37 cellular contexts compared by ENCODE assay signal in genomic region chr6:27098956-27099355, GRCh38.
"Had no signal": no experiment of that assay in that cellular context is flagged by ENCODE, and none has a peak within 500 bp of the region (broad histone marks: within the 10 kb centered on the region; RNA-seq: fewer than 3 reads in every experiment).

No MANE protein-coding gene starts in this region.

- H3K27me3 ChIP-seq: ascending aorta, body of pancreas, brain microvascular endothelial cell had no signal

- H3K9me3 Mint-ChIP-seq: activated naive CD4-positive, alpha-beta T cell treated with anti-CD3 and anti-CD28 coated beads for 36 hours; activated naive CD4-positive, alpha-beta T cell treated with anti-CD3 and anti-CD28 coated beads, Interleukin-2, amount 50 U/mL, for 72 hours; activated T-cell treated with anti-CD3 and anti-CD28 coated beads, Interleukin-2, amount 50 U/mL, for 24 hours; activated T-cell treated with anti-CD3 and anti-CD28 coated beads, Interleukin-2, amount 50 U/mL, for 4 hours; activated T-cell treated with anti-CD3 and anti-CD28 coated beads, Interleukin-2, amount 50 U/mL, for 72 hours; activated T-helper 17 cell treated with anti-CD3 and anti-CD28 coated beads, Interleukin-2, amount 50 U/mL, for 72 hours had no signal

- H3K4me3 ChIP-seq: adrenal gland, ascending aorta, body of pancreas, breast epithelium, cardiac muscle cell had no signal

- H3K4me1 ChIP-seq: adrenal gland, ascending aorta, body of pancreas, breast epithelium had no signal

- H3K36me3 Mint-ChIP-seq: activated naive CD4-positive, alpha-beta T cell treated with anti-CD3 and anti-CD28 coated beads, Interleukin-2, amount 50 U/mL, for 24 hours; activated naive CD8-positive, alpha-beta T cell; brain had no signal

- H3K4me3 Mint-ChIP-seq: activated naive CD4-positive, alpha-beta T cell treated with anti-CD3 and anti-CD28 coated beads for 36 hours; activated naive CD4-positive, alpha-beta T cell treated with anti-CD3 and anti-CD28 coated beads, Interleukin-2, amount 10 ng/mL, durations not matched to agents 7 days and 5 days; activated naive CD4-positive, alpha-beta T cell treated with anti-CD3 and anti-CD28 coated beads, Interleukin-2, amount 50 U/mL, for 24 hours; activated naive CD8-positive, alpha-beta T cell; activated naive CD8-positive, alpha-beta T cell treated with anti-CD3 and anti-CD28 coated beads for 36 hours; activated naive CD8-positive, alpha-beta T cell treated with anti-CD3 and anti-CD28 coated beads, Interleukin-2, amount 10 ng/mL, durations not matched to agents 7 days and 5 days; activated naive CD8-positive, alpha-beta T cell treated with anti-CD3 and anti-CD28 coated beads, Interleukin-2, amount 50 U/mL, for 24 hours; activated T-cell treated with anti-CD3 and anti-CD28 coated beads, Interleukin-2, amount 50 U/mL, for 24 hours; activated T-cell treated with anti-CD3 and anti-CD28 coated beads, Interleukin-2, amount 50 U/mL, for 4 hours; activated T-helper 1 cell treated with anti-CD3 and anti-CD28 coated beads, Interleukin-12 subunit alpha, Interleukin-12 subunit beta, Interleukin-2, Interleukin-4 antibody, amounts not matched to agents 30 ng/mL and 10 ng/mL and 1 ng/mL, durations not matched to agents 14 hours and 24 hours and 36 hours; activated T-helper 17 cell treated with anti-CD3 and anti-CD28 coated beads, Interleukin-2, amount 50 U/mL, for 72 hours; central memory CD8-positive, alpha-beta T cell had no signal

- ATAC-seq: activated naive CD8-positive, alpha-beta T cell treated with anti-CD3 and anti-CD28 coated beads, Interleukin-2, amount 50 U/mL, for 24 hours; activated T-cell treated with anti-CD3 and anti-CD28 coated beads, Interleukin-2, amount 50 U/mL, for 4 hours; activated T-helper 17 cell treated with anti-CD3 and anti-CD28 coated beads, Interleukin-2, amount 50 U/mL, for 72 hours; body of pancreas had no signal

- DNase-seq: activated effector memory CD4-positive, alpha-beta T cell treated with anti-CD3 and anti-CD28 coated beads, Interleukin-2, amount 50 U/mL, for 16 hours; activated effector memory CD4-positive, alpha-beta T cell treated with Interleukin-2 at 50 U/mL for 16 hours; activated gamma-delta T cell; activated gamma-delta T cell treated with Interleukin-2 at 50 U/mL for 16 hours; activated naive CD4-positive, alpha-beta T cell; activated naive CD4-positive, alpha-beta T cell treated with anti-CD3 and anti-CD28 coated beads for 36 hours; activated naive CD4-positive, alpha-beta T cell treated with anti-CD3 and anti-CD28 coated beads, Interleukin-2, amount 10 ng/mL, durations not matched to agents 7 days and 5 days; activated naive CD4-positive, alpha-beta T cell treated with anti-CD3 and anti-CD28 coated beads, Interleukin-2, amount 50 U/mL, for 16 hours; activated naive CD4-positive, alpha-beta T cell treated with Interleukin-2 at 50 U/mL for 16 hours; activated naive CD8-positive, alpha-beta T cell treated with anti-CD3 and anti-CD28 coated beads for 36 hours; activated naive CD8-positive, alpha-beta T cell treated with anti-CD3 and anti-CD28 coated beads, Interleukin-2, amount 10 ng/mL, durations not matched to agents 7 days and 5 days; activated naive CD8-positive, alpha-beta T cell treated with anti-CD3 and anti-CD28 coated beads, Interleukin-2, amount 50 U/mL, for 24 hours; activated T-cell treated with anti-CD3 and anti-CD28 coated beads, Interleukin-2, amount 50 U/mL, for 1 hour; activated T-cell treated with anti-CD3 and anti-CD28 coated beads, Interleukin-2, amount 50 U/mL, for 24 hours; activated T-cell treated with anti-CD3 and anti-CD28 coated beads, Interleukin-2, amount 50 U/mL, for 4 hours; activated T-cell treated with anti-CD3 and anti-CD28 coated beads, Interleukin-2, amount 50 U/mL, for 48 hours; activated T-cell treated with anti-CD3 and anti-CD28 coated beads, Interleukin-2, amount 50 U/mL, for 72 hours; adrenal gland; amniotic stem cell; amygdala; anterior cingulate cortex; body of pancreas; brain microvascular endothelial cell; caudate nucleus; central memory CD4-positive, alpha-beta T cell; cerebellar nuclear complex had no signal

- H3K27ac ChIP-seq: adrenal gland, ascending aorta, body of pancreas, brain microvascular endothelial cell, breast epithelium, cardiac muscle cell had no signal

- H3K36me3 ChIP-seq: adrenal gland, ascending aorta, brain microvascular endothelial cell, breast epithelium, cardiac muscle cell had no signal

- H3K27ac Mint-ChIP-seq: activated naive CD4-positive, alpha-beta T cell treated with anti-CD3 and anti-CD28 coated beads for 36 hours; activated naive CD4-positive, alpha-beta T cell treated with anti-CD3 and anti-CD28 coated beads, Interleukin-2, amount 10 ng/mL, durations not matched to agents 7 days and 5 days; activated naive CD4-positive, alpha-beta T cell treated with anti-CD3 and anti-CD28 coated beads, Interleukin-2, amount 50 U/mL, for 24 hours; activated naive CD4-positive, alpha-beta T cell treated with anti-CD3 and anti-CD28 coated beads, Interleukin-2, amount 50 U/mL, for 72 hours; activated naive CD8-positive, alpha-beta T cell; activated naive CD8-positive, alpha-beta T cell treated with anti-CD3 and anti-CD28 coated beads for 36 hours; activated naive CD8-positive, alpha-beta T cell treated with anti-CD3 and anti-CD28 coated beads, Interleukin-2, amount 10 ng/mL, durations not matched to agents 7 days and 5 days; activated naive CD8-positive, alpha-beta T cell treated with anti-CD3 and anti-CD28 coated beads, Interleukin-2, amount 50 U/mL, for 24 hours; activated T-cell treated with anti-CD3 and anti-CD28 coated beads, Interleukin-2, amount 50 U/mL, for 24 hours; activated T-cell treated with anti-CD3 and anti-CD28 coated beads, Interleukin-2, amount 50 U/mL, for 72 hours; activated T-helper 1 cell treated with anti-CD3 and anti-CD28 coated beads, Interleukin-12 subunit alpha, Interleukin-12 subunit beta, Interleukin-2, Interleukin-4 antibody, amounts not matched to agents 30 ng/mL and 10 ng/mL and 1 ng/mL, durations not matched to agents 14 hours and 24 hours and 36 hours; activated T-helper 17 cell treated with anti-CD3 and anti-CD28 coated beads, Interleukin-2, amount 50 U/mL, for 72 hours; activated T-helper 2 cell treated with anti-CD3 and anti-CD28 coated beads, Interferon-gamma antibody, Interleukin-2, Interleukin-4, amounts not matched to agents 10 μg/mL and 5 μg/mL and 100 μg/mL, durations not matched to agents 14 hours and 24 hours and 36 hours; brain had no signal
